In the genomic region with DNA sequence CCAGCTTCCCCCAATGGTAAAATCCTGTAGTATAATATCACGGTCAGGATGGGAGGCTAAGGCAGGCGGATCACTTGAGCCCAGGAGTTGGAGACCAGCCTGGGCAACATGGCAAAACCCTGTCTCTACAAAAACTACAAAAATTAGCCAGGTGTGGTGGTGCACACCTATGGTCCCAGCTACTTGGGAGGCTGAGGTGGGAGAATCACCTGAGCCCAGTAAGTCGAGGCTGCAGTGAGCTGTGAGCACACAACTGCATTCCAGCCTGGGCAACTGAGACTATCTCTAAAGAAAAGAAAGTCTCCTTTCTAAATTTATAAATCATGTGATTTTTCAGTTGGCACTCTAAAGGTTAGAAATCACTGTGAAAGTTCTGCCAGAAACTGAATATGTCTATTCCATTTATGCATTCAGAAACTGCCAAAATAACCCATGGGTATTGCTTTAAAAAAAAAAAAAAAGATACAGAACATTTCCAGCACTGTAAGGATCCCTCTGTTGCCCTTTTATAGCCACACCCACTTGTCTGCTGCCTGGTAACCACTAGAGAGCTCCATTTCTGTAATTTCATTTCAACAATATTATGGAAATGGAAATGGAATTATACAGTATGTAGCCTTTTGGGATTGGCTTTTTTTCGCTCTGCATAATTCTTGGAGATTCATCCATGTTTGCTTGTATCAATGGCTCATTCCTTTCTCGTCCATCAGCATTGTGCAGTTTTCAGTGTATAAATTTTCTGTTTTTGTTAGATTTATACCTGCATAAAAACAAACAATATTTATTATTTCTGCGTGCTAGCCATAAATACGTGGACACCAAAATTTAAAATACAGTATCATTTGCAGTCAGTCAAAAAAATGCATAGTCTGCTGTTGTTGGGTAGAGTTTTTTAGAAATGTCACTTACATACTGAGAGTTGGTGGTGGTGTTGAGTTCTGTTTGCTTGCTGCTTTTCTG, we compare ENCODE assay signal across 13 cellular contexts. TPM values are rescaled to one million over a fixed set of nuclear protein-coding genes. Genes with fewer than 3 reads are reported as not detected.
DNase-seq lines count a peak whose midpoint lies in the region; ATAC-seq and TF ChIP-seq lines count a peak whose summit lies in the region.
"Had no signal": no experiment of that assay in that cellular context is flagged by ENCODE, and none has a peak within 500 bp of the region (broad histone marks: within the 10 kb centered on the region; RNA-seq: fewer than 3 reads in every experiment).

No MANE protein-coding gene starts in this region.

- no peaks in the 10 kb centered on the region for H3K36me3 ChIP-seq in gastrocnemius medialis
- H3K36me3 ChIP-seq in trophoblast cell (ENCODE audit: control insufficient read depth in 1 of 2, insufficient read depth in 2 of 2, low read length in 2 of 2): peaks cover 25 to 29% of the 10 kb centered on the region in 2 experiments
- no peaks in the 10 kb centered on the region for H3K36me3 ChIP-seq in gastroesophageal sphincter

- H4K12ac ChIP-seq in trophoblast cell (ENCODE audit: low read depth, low read length): no peak overlapping the region

- peak; percentile 19 for DNase-seq in activated effector memory CD4-positive, alpha-beta T cell treated with anti-CD3 and anti-CD28 coated beads, Interleukin-2, amount 50 U/mL, for 16 hours
- DNase-seq in activated effector memory CD4-positive, alpha-beta T cell treated with Interleukin-2 at 50 U/mL for 16 hours: no peak
- DNase-seq in RPMI7951 (ENCODE audit: low read depth) (peak; percentile 17), fibroblast of mammary gland (ENCODE audit: low read depth) (peak; percentile 30), gastrocnemius medialis (no peak), trophoblast cell (no peak)
- no peak for DNase-seq in activated CD4-positive, CD25-positive, alpha-beta regulatory T cell treated with anti-CD3 and anti-CD28 coated beads, Interleukin-2, amount 50 U/mL, for 72 hours
- DNase-seq: activated naive CD4-positive, alpha-beta T cell treated with anti-CD3 and anti-CD28 coated beads for 36 hours; effector CD8-positive, alpha-beta T cell; NCI-H2081 treated with DMSO at 0.1 percent for 48 hours had no signal

- no peaks in the 10 kb centered on the region for H3K79me2 ChIP-seq in trophoblast cell (ENCODE audit: control insufficient read depth, insufficient read depth, low read length, poor library complexity)

- H3K27ac ChIP-seq in gastrocnemius medialis (no peak overlapping the region), trophoblast cell (ENCODE audit: low read depth, low read length) (no peak overlapping the region), gastroesophageal sphincter (no peak overlapping the region)
- H3K27ac ChIP-seq: BLaER1 had no signal

- H3K27me3 ChIP-seq in gastrocnemius medialis: no peaks in the 10 kb centered on the region
- no peaks in the 10 kb centered on the region for H3K27me3 ChIP-seq in trophoblast cell (ENCODE audit: insufficient read depth, low read length)
- H3K27me3 ChIP-seq in gastroesophageal sphincter: peaks cover 8% of the 10 kb centered on the region
- H3K27me3 ChIP-seq: BLaER1 had no signal

- H4K8ac ChIP-seq in trophoblast cell (ENCODE audit: low read depth, low read length): no peak overlapping the region

- ATAC-seq in gastrocnemius medialis (peak; percentile 41 to 45), gastroesophageal sphincter (no peak)

- H3K4me3 ChIP-seq in fibroblast of mammary gland (ENCODE audit: control insufficient read depth, low read depth, low read length) (no peak overlapping the region), gastrocnemius medialis (no peak overlapping the region), trophoblast cell (ENCODE audit: low read depth, low read length) (no peak overlapping the region), gastroesophageal sphincter (no peak overlapping the region)
- H3K4me3 ChIP-seq: BLaER1 had no signal

- H3K4me2 ChIP-seq in trophoblast cell (ENCODE audit: low read length): no peak overlapping the region
- H3K4me2 ChIP-seq: BLaER1 had no signal

- no peak overlapping the region for H3K4ac ChIP-seq in trophoblast cell (ENCODE audit: low read depth, low read length)

- no peak overlapping the region for H2BK12ac ChIP-seq in trophoblast cell (ENCODE audit: low read length)

- H3K79me1 ChIP-seq in trophoblast cell (ENCODE audit: low read length): no peaks in the 10 kb centered on the region

- H4K91ac ChIP-seq in trophoblast cell (ENCODE audit: low read depth, low read length): no peak overlapping the region

- no peak overlapping the region for H2AK5ac ChIP-seq in trophoblast cell (ENCODE audit: low read length)

- TF ChIP-seq POLR2A in gastrocnemius medialis (IDR thresholded peaks at IDR 0.05) (no peak), gastroesophageal sphincter (IDR thresholded peaks at IDR 0.05) (no peak)

- in situ Hi-C loops in gastrocnemius medialis (cut with MboI; ENCODE audit: low sequenced_read_pairs in 4 of 4): loop anchor here in 1 of 4 donors (10.0 kb wide), 1 partner anchor 136 kb away; no protein-coding TSS in a partner anchor

- H3K23ac ChIP-seq in trophoblast cell (ENCODE audit: low read length): no peak overlapping the region

- H3K9me3 ChIP-seq in gastrocnemius medialis (no peaks in the 10 kb centered on the region), trophoblast cell (ENCODE audit: insufficient read depth, low read depth, low read length) (no peaks in the 10 kb centered on the region), gastroesophageal sphincter (no peaks in the 10 kb centered on the region)
- H3K9me3 ChIP-seq: BLaER1 had no signal

- no peak overlapping the region for H3K9ac ChIP-seq in trophoblast cell (ENCODE audit: low read length)
- H3K9ac ChIP-seq: BLaER1 had no signal

- no peak for TF ChIP-seq CTCF in fibroblast of mammary gland (conservative IDR thresholded peaks at IDR 0.05; ENCODE audit: control insufficient read depth, insufficient read depth, low read depth, low read length)
- TF ChIP-seq CTCF in gastrocnemius medialis (IDR thresholded peaks at IDR 0.05 in 4 of 5, conservative IDR thresholded peaks at IDR 0.05 in 1 of 5): no peak
- TF ChIP-seq CTCF in gastroesophageal sphincter (IDR thresholded peaks at IDR 0.05): no peak

- H3K4me1 ChIP-seq in gastrocnemius medialis (no peaks in the 10 kb centered on the region), trophoblast cell (ENCODE audit: control insufficient read depth in 1 of 2, insufficient read depth in 2 of 2, low read length in 2 of 2) (no peaks in the 10 kb centered on the region), gastroesophageal sphincter (peaks cover 0 to 9% (median 0%) of the 10 kb centered on the region in 3 donors)
- H3K4me1 ChIP-seq: BLaER1 had no signal

- no peak for TF ChIP-seq EP300 in gastroesophageal sphincter (IDR thresholded peaks at IDR 0.05)

- intact Hi-C loops in gastrocnemius medialis (cut with DNase I; ENCODE audit: low total_unique reads): no loop called here

- no peak overlapping the region for H2AFZ ChIP-seq in trophoblast cell (ENCODE audit: insufficient read depth, low read length, poor library complexity)

- H2BK5ac ChIP-seq in trophoblast cell (ENCODE audit: low read depth, low read length, poor library complexity): no peak overlapping the region

- WGBS in trophoblast cell (ENCODE audit: extremely low coverage, insufficient coverage, insufficient read length): no CpG with 5 or more reads among the region's 7 CpGs
- WGBS in gastroesophageal sphincter (ENCODE audit: low coverage in 1 of 2), 2 donors: 70 to 80% methylated on average over 5 to 7 of the region's 7 CpGs

- no peak overlapping the region for H3K14ac ChIP-seq in trophoblast cell (ENCODE audit: low read length)

- H3K18ac ChIP-seq in trophoblast cell (ENCODE audit: low read length): no peak overlapping the region

- no peak overlapping the region for H2BK120ac ChIP-seq in trophoblast cell (ENCODE audit: insufficient read depth, low read length, poor library complexity)

RNA-seq across cellular contexts. Expression of a gene that starts 9.4 kb away (rescaled TPM):
- total RNA-seq in RPMI7951 (2014; rRNA removed; shearing (Covaris generic)): 31.6 and 32.2 TPM in 2 replicates
- total RNA-seq in gastrocnemius medialis: under 1 TPM in 1 of 4 donors, not detected in 3; 0.27 TPM
- 13.0 and 13.1 TPM in 2 replicates for polyA plus RNA-seq in trophoblast cell (2013)
- total RNA-seq in gastroesophageal sphincter: 1 to 10 TPM in 1 of 4 donors, not detected in 3; 2.1 TPM

RNA-seq across cellular contexts. Expression of a gene that starts 10.2 kb away (rescaled TPM):
- 82.4 and 84.7 TPM in 2 replicates for total RNA-seq in RPMI7951 (2014; rRNA removed; shearing (Covaris generic))
- total RNA-seq in gastrocnemius medialis: 100 to 1,000 TPM; 106 to 199 (median 165) TPM
- 132 TPM in 2 replicates for polyA plus RNA-seq in trophoblast cell (2013)
- 10 to 100 TPM; 22.7 to 56.2 (median 38.2) TPM for total RNA-seq in gastroesophageal sphincter

RNA-seq across cellular contexts. Expression of a gene that starts 35.0 kb away (rescaled TPM):
- not detected in 2 replicates for total RNA-seq in RPMI7951 (2014; rRNA removed; shearing (Covaris generic))
- total RNA-seq in gastrocnemius medialis (100 to 1,000 TPM in 2 of 4 donors, 10 to 100 TPM in 2; 40.4 to 108 (median 89.6) TPM), gastroesophageal sphincter (100 to 1,000 TPM in 2 of 4 donors, 10 to 100 TPM in 2; 29.6 to 149 (median 93.3) TPM)
- not detected in 2 replicates for polyA plus RNA-seq in trophoblast cell (2013)
- polyA plus RNA-seq: keratinocyte had no signal

RNA-seq across cellular contexts. Expression of a gene that starts 41.7 kb away (rescaled TPM):
- total RNA-seq in RPMI7951 (2014; rRNA removed; shearing (Covaris generic)): 19.9 and 25.0 TPM in 2 replicates
- total RNA-seq in gastrocnemius medialis (100 to 1,000 TPM; 157 to 182 (median 178) TPM), gastroesophageal sphincter (100 to 1,000 TPM in 2 of 4 donors, 10 to 100 TPM in 2; 69.4 to 107 (median 97.0) TPM)
- polyA plus RNA-seq in trophoblast cell (2013): 17.3 and 18.3 TPM in 2 replicates

RNA-seq across cellular contexts. Expression of a gene that starts 56.8 kb away (rescaled TPM):
- total RNA-seq in RPMI7951 (2014; rRNA removed; shearing (Covaris generic)): 58.9 and 69.4 TPM in 2 replicates
- 10 to 100 TPM; 53.8 to 75.1 (median 61.5) TPM for total RNA-seq in gastrocnemius medialis
- 22.4 and 23.6 TPM in 2 replicates for polyA plus RNA-seq in trophoblast cell (2013)
- 10 to 100 TPM; 22.8 to 29.1 (median 25.8) TPM for total RNA-seq in gastroesophageal sphincter

Comparison
In these comparisons a context has a peak if more than half of its experiments do, and no peak if none do; other contexts are left out.
1. DNase-seq: peak in activated effector memory CD4-positive, alpha-beta T cell treated with anti-CD3 and anti-CD28 coated beads, Interleukin-2, amount 50 U/mL, for 16 hours (single experiment), RPMI7951 (single experiment) and fibroblast of mammary gland (single experiment); none in activated effector memory CD4-positive, alpha-beta T cell treated with Interleukin-2 at 50 U/mL for 16 hours (single experiment), gastrocnemius medialis (0 of 2), activated CD4-positive, CD25-positive, alpha-beta regulatory T cell treated with anti-CD3 and anti-CD28 coated beads, Interleukin-2, amount 50 U/mL, for 72 hours (single experiment) and trophoblast cell (0 of 2).
2. RNA of a gene that starts 9.4 kb away (total RNA-seq): 31.6 to 32.2 TPM in RPMI7951; 0.27 TPM in gastrocnemius medialis and 2.1 TPM in gastroesophageal sphincter; every median in the first group is over 10 times any median in the second.
3. RNA of a gene that starts 35.0 kb away (total RNA-seq): 29.6 to 149 TPM in gastroesophageal sphincter and 40.4 to 108 TPM in gastrocnemius medialis; not detected in RPMI7951; every median in the first group is over 10 times any median in the second.